Comparison of ENCODE assay signal across 15 cellular contexts in the genomic region with DNA sequence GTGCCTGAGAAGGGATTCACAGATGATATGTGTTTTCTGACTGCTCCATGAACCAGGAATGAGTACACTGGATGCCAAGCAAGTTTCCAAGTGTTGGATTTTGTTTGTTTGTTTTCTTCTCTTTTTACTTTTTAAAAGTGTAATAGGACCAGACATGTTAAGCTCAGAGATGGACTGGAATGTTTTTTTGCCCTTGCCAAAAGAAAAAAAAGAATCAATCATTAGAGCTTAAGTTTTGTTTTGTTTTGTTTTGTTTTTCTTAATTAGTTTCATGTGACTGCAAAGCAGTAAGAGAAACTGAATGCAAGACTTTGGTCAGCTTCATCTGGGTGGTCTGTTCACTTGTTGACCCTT. TPM values are rescaled to one million over a fixed set of nuclear protein-coding genes. Genes with fewer than 3 reads are reported as not detected.
DNase-seq lines count a peak whose midpoint lies in the region; ATAC-seq, FAIRE-seq and TF ChIP-seq lines count a peak whose summit lies in the region.
"Had no signal": no experiment of that assay in that cellular context is flagged by ENCODE, and none has a peak within 500 bp of the region (broad histone marks: within the 10 kb centered on the region; RNA-seq: fewer than 3 reads in every experiment).

No MANE protein-coding gene starts in this region.

- no peak for TF ChIP-seq POLR2A in H1 (IDR thresholded peaks at IDR 0.05; ENCODE audit: control extremely low read depth in 1 of 2, low read depth in 2 of 2, low read length in 2 of 2)

- POLR2A ChIA-PET in OCI-LY7 (lab: Charles Lee) (interaction anchor here (0.6 to 3.6 kb wide), 19 partner anchors 8 to 108 kb away, joined by 3 to 33 read pairs (median 5); partner anchors contain the start of gene CEP68), H1 (lab: Charles Lee; ENCODE audit: partially characterized antibody) (no interaction called here)

- H2BK5ac ChIP-seq in H1 (ENCODE audit: low read depth, low read length), result no peak overlapping the region

- H3K27ac Mint-ChIP-seq in activated T-cell treated with anti-CD3 and anti-CD28 coated beads, Interleukin-2, amount 50 U/mL, for 24 hours, result peak overlapping the region; percentile 89
- H3K27ac Mint-ChIP-seq in stimulated activated naive CD8-positive, alpha-beta T cell treated with anti-CD3 and anti-CD28 coated beads, Interleukin-15, amount 100 ng/mL, for 72 hours, result peak overlapping the region; percentile 97 to 98

- no peak for FAIRE-seq in H1 (lab: Jason Lieb, UNC)

- CTCF ChIA-PET in OCI-LY7 (lab: Charles Lee; ENCODE audit: unreplicated experiment), result interaction anchor here (0.6 to 1.4 kb wide), 2 partner anchors 10 to 298 kb away, joined by 3 read pairs; no protein-coding TSS in a partner anchor
- CTCF ChIA-PET in H1 (lab: Charles Lee; ENCODE audit: partially characterized antibody), result interaction anchor here (0.6 to 2.6 kb wide), 8 partner anchors 8 to 84 kb away, joined by 3 to 9 read pairs (median 4); no protein-coding TSS in a partner anchor

- H3K9me2 ChIP-seq in OCI-LY7 (ENCODE audit: insufficient read depth, low read length), result no peaks in the 10 kb centered on the region

- H3K36me3 ChIP-seq in OCI-LY7 (ENCODE audit: insufficient read depth, low read length) (no peaks in the 10 kb centered on the region), H1 (ENCODE audit: control insufficient read depth in 2 of 4, insufficient read depth in 4 of 4, low read length in 3 of 4) (no peaks in the 10 kb centered on the region), heart right ventricle (no peaks in the 10 kb centered on the region)
- H3K36me3 ChIP-seq: upper lobe of left lung had no signal

- TF ChIP-seq CTCF in OCI-LY7 (conservative IDR thresholded peaks at IDR 0.05; ENCODE audit: low read length), result no peak
- no peak for TF ChIP-seq CTCF in H1 (IDR thresholded peaks at IDR 0.05; ENCODE audit: control extremely low read depth in 1 of 3, insufficient read depth in 1 of 3, low read depth in 1 of 3, low read length in 3 of 3)
- TF ChIP-seq CTCF in heart right ventricle (IDR thresholded peaks at IDR 0.05), result no peak

- no peak overlapping the region for H2BK12ac ChIP-seq in H1 (ENCODE audit: low read depth, low read length)

- no peak overlapping the region for H3K23ac ChIP-seq in H1 (ENCODE audit: insufficient read length)

- no peak for DNase-seq in activated T-cell treated with anti-CD3 and anti-CD28 coated beads, Interleukin-2, amount 50 U/mL, for 24 hours
- DNase-seq in activated T-cell treated with anti-CD3 and anti-CD28 coated beads for 4 hours (no peak), OCI-LY7 (ENCODE audit: low spot score) (no peak), H1 (ENCODE audit: low read depth in 1 of 2, low spot score in 2 of 2) (no peak), posterior cingulate gyrus (no peak), heart right ventricle (no peak)
- DNase-seq in stimulated activated naive CD8-positive, alpha-beta T cell treated with anti-CD3 and anti-CD28 coated beads, Interleukin-15, amount 100 ng/mL, for 72 hours, result no peak
- DNase-seq: ACHN, DMS79 treated with DMSO at 0.1 percent for 48 hours, H9, left cardiac atrium, NCI-H2081 treated with DMSO at 0.1 percent for 48 hours had no signal

- no peak overlapping the region for H3K9ac ChIP-seq in H1 (replicated peaks in 1 of 4; ENCODE audit: extremely low read depth in 1 of 4, low read depth in 3 of 4, low read length in 3 of 4)

- no peak overlapping the region for H3K56ac ChIP-seq in H1 (replicated peaks; ENCODE audit: insufficient read length, low read depth, low read length)

- H3K14ac ChIP-seq in H1 (ENCODE audit: insufficient read length), result no peak overlapping the region

- H3K79me2 ChIP-seq in OCI-LY7 (ENCODE audit: insufficient read depth, low read depth, low read length) (no peaks in the 10 kb centered on the region), H1 (ENCODE audit: control insufficient read depth in 1 of 2, insufficient read depth in 2 of 2, low read length in 2 of 2) (no peaks in the 10 kb centered on the region)

- no peak overlapping the region for H2BK120ac ChIP-seq in H1 (replicated peaks; ENCODE audit: low read depth, low read length)

- no peaks in the 10 kb centered on the region for H3K36me3 Mint-ChIP-seq in activated T-cell treated with anti-CD3 and anti-CD28 coated beads, Interleukin-2, amount 50 U/mL, for 24 hours (ENCODE audit: low read depth)

- no peak overlapping the region for H3K18ac ChIP-seq in H1 (ENCODE audit: extremely low read depth, low read length)

- H2AK5ac ChIP-seq in H1 (ENCODE audit: low read depth, low read length), result 0 out of 2 replicates have a peak overlapping the region, but pooled peaks have one; percentile 28

- H3K79me1 ChIP-seq in H1 (ENCODE audit: low read depth, low read length), result no peaks in the 10 kb centered on the region

- no peak for TF ChIP-seq EP300 in H1 (IDR thresholded peaks at IDR 0.05; ENCODE audit: borderline replicate concordance in 1 of 2, low read depth in 2 of 2, low read length in 2 of 2)

- no peaks in the 10 kb centered on the region for H3K9me3 Mint-ChIP-seq in activated T-cell treated with anti-CD3 and anti-CD28 coated beads, Interleukin-2, amount 50 U/mL, for 24 hours
- H3K9me3 Mint-ChIP-seq in stimulated activated naive CD8-positive, alpha-beta T cell treated with anti-CD3 and anti-CD28 coated beads, Interleukin-15, amount 100 ng/mL, for 72 hours, result no peaks in the 10 kb centered on the region
- H3K9me3 Mint-ChIP-seq: H9 had no signal

- ATAC-seq in stimulated activated naive CD8-positive, alpha-beta T cell treated with anti-CD3 and anti-CD28 coated beads, Interleukin-15, amount 100 ng/mL, for 72 hours, result no peak
- ATAC-seq in GM18868 (IDR thresholded peaks at IDR 0.05; ENCODE audit: unreplicated experiment) (no peak), heart right ventricle (no peak)

- H3K27ac ChIP-seq in OCI-LY7 (ENCODE audit: low read depth, low read length, poor library complexity, severe bottlenecking) (peak overlapping the region; percentile 84), H1 (ENCODE audit: low read depth, low read length) (no peak overlapping the region), heart right ventricle (peak overlapping the region in 1 of 10 donors; percentile 68)

- no peaks in the 10 kb centered on the region for H3K27me3 Mint-ChIP-seq in activated T-cell treated with anti-CD3 and anti-CD28 coated beads, Interleukin-2, amount 50 U/mL, for 24 hours
- peaks cover 5% of the 10 kb centered on the region for H3K27me3 Mint-ChIP-seq in stimulated activated naive CD8-positive, alpha-beta T cell treated with anti-CD3 and anti-CD28 coated beads, Interleukin-15, amount 100 ng/mL, for 72 hours

- H2BK15ac ChIP-seq in H1 (ENCODE audit: low read length), result no peak overlapping the region

- H3K23me2 ChIP-seq in H1 (ENCODE audit: low read depth, low read length), result no peaks in the 10 kb centered on the region

- TSS peak; percentile 96 for BruUV-seq in OCI-LY7 (replicated peaks; lab: Mats Ljungman, UMichigan)

- intact Hi-C loops in OCI-LY7 (cut with micrococcal nuclease; ENCODE audit: unreplicated experiment) (loop anchor here (2.0 kb wide), 1 partner anchor 42 kb away; the partner anchor contains the start of gene SLC1A4), posterior cingulate gyrus (cut with DNase I) (no loop called here), heart right ventricle (cut with DNase I) (no loop called here)

- H4K8ac ChIP-seq in H1 (ENCODE audit: extremely low read depth, insufficient read depth, low read length), result no peak overlapping the region

- H3K4me3 ChIP-seq in OCI-LY7 (ENCODE audit: low read depth, low read length, poor library complexity, severe bottlenecking), result peak overlapping the region; percentile 37
- H3K4me3 ChIP-seq in H1 (ENCODE audit: extremely low read depth in 1 of 4, insufficient read depth in 2 of 4, low read depth in 3 of 4, low read length in 4 of 4), result no peak overlapping the region
- H3K4me3 ChIP-seq in heart right ventricle, result peak overlapping the region in 1 of 10 donors; percentile 12
- H3K4me3 ChIP-seq: upper lobe of left lung had no signal

- H3K27me3 ChIP-seq in H1 (replicated peaks in 1 of 4; ENCODE audit: control insufficient read depth in 3 of 4, extremely low read depth in 1 of 4, insufficient read depth in 3 of 4, low read length in 3 of 4) (no peaks in the 10 kb centered on the region), heart right ventricle (no peaks in the 10 kb centered on the region)
- H3K27me3 ChIP-seq: upper lobe of left lung had no signal

- no peak overlapping the region for H2BK20ac ChIP-seq in H1 (ENCODE audit: low read length)

- peaks cover 30% of the 10 kb centered on the region for H3K4me1 Mint-ChIP-seq in activated T-cell treated with anti-CD3 and anti-CD28 coated beads, Interleukin-2, amount 50 U/mL, for 24 hours (ENCODE audit: low read depth)
- peaks cover 57% of the 10 kb centered on the region for H3K4me1 Mint-ChIP-seq in stimulated activated naive CD8-positive, alpha-beta T cell treated with anti-CD3 and anti-CD28 coated beads, Interleukin-15, amount 100 ng/mL, for 72 hours
- H3K4me1 Mint-ChIP-seq: neural crest cell had no signal

- peaks cover 53% of the 10 kb centered on the region for H3K4me1 ChIP-seq in OCI-LY7 (ENCODE audit: insufficient read depth, low read length, poor library complexity, severe bottlenecking)
- peaks cover 0 to 6% (median 0%) of the 10 kb centered on the region in 4 experiments; a peak in 1 of 7 replicates for H3K4me1 ChIP-seq in H1 (replicated peaks in 1 of 4; ENCODE audit: control insufficient read depth in 3 of 4, insufficient read depth in 4 of 4, low read length in 3 of 4)
- H3K4me1 ChIP-seq in heart right ventricle, result peaks cover 0 to 36% (median 0%) of the 10 kb centered on the region in 9 donors

- no peak overlapping the region for H4K91ac ChIP-seq in H1 (replicated peaks; ENCODE audit: insufficient read length, low read length)

- H2AFZ ChIP-seq in OCI-LY7 (ENCODE audit: low read length), result peak overlapping the region; percentile 70; the same call in 1 of the 2 replicates
- H2AFZ ChIP-seq in H1 (ENCODE audit: low read length), result no peak overlapping the region

- H3K9me3 ChIP-seq in OCI-LY7 (ENCODE audit: low read length) (no peaks in the 10 kb centered on the region), H1 (ENCODE audit: insufficient read depth in 2 of 2, low read depth in 1 of 2, low read length in 1 of 2) (no peaks in the 10 kb centered on the region), heart right ventricle (no peaks in the 10 kb centered on the region)
- H3K9me3 ChIP-seq: upper lobe of left lung had no signal

- no peak for TF ChIP-seq RAD21 in H1 (IDR thresholded peaks at IDR 0.05 in 1 of 2, conservative IDR thresholded peaks at IDR 0.05 in 1 of 2; ENCODE audit: low read depth in 2 of 2, low read length in 2 of 2)

- no peak overlapping the region for H3K4ac ChIP-seq in H1 (replicated peaks; ENCODE audit: insufficient read length, low read depth, low read length)

- H3K4me2 ChIP-seq in OCI-LY7 (ENCODE audit: low read length), result peak overlapping the region; percentile 72
- H3K4me2 ChIP-seq in H1 (ENCODE audit: insufficient read depth in 1 of 2, low read depth in 2 of 2, low read length in 2 of 2), result no peak overlapping the region

- peak overlapping the region; percentile 61 for H3K4me3 Mint-ChIP-seq in activated T-cell treated with anti-CD3 and anti-CD28 coated beads, Interleukin-2, amount 50 U/mL, for 24 hours
- peak overlapping the region; percentile 79 to 81 for H3K4me3 Mint-ChIP-seq in stimulated activated naive CD8-positive, alpha-beta T cell treated with anti-CD3 and anti-CD28 coated beads, Interleukin-15, amount 100 ng/mL, for 72 hours
- H3K4me3 Mint-ChIP-seq: H9, neural crest cell had no signal

- H4K5ac ChIP-seq in H1 (ENCODE audit: insufficient read length, low read depth, low read length), result no peak overlapping the region

- H4K20me1 ChIP-seq in OCI-LY7 (ENCODE audit: insufficient read depth, low read length), result no peaks in the 10 kb centered on the region
- no peaks in the 10 kb centered on the region for H4K20me1 ChIP-seq in H1 (replicated peaks in 1 of 2; ENCODE audit: control insufficient read depth in 1 of 2, insufficient read depth in 2 of 2, low read length in 2 of 2)

RNA-seq across cellular contexts. Expression of gene SLC1A4, which starts 42.5 kb away (rescaled TPM):
- 17.2 and 20.6 TPM in 2 replicates for total RNA-seq in OCI-LY7 (2014; rRNA removed; shearing (Covaris generic))
- total RNA-seq in OCI-LY7 (2022) (27.7 and 31.1 TPM in 2 replicates), heart right ventricle (10 to 100 TPM in 6 of 10 donors, 1 to 10 TPM in 4; 3.5 to 18.7 (median 11.3) TPM)
- 0.57 and 0.86 TPM in 2 replicates for total RNA-seq in H1 (2021; fragmentation: NEBNext Ultra II Directional; extraction: Animal tissue kit (Norgen Biotek cat#: 25700))
- polyA plus RNA-seq in H1 (2011; rRNA removed) (0.44 and 0.71 TPM in 2 replicates), heart right ventricle (10 to 100 TPM in 1 of 2 donors, 1 to 10 TPM in 1; 2.1 to 14.2 TPM)
- polyA plus RNA-seq in H1 (2011; cell fraction: cytosol; rRNA removed), result 0.54 TPM
- polyA plus RNA-seq in H1 (2011; cell fraction: nucleus; rRNA removed), result 0.93 TPM
- polyA plus RNA-seq in H1 (2012, experiment 1 of 2), result 0.47 to 0.60 TPM (median 0.50 TPM) in 4 replicates
- 0.39 TPM for polyA plus RNA-seq in H1 (2012, experiment 2 of 2)
- polyA plus RNA-seq in H1 (2013, experiment 1 of 2), result 0.30 TPM
- polyA plus RNA-seq in H1 (2013, experiment 2 of 2), result 0.28 TPM
- polyA minus RNA-seq in H1 (2011; rRNA and poly(A)+ RNA removed), result 0.76 and 0.85 TPM in 2 replicates
- 0.37 TPM for polyA minus RNA-seq in H1 (2011; cell fraction: cytosol; rRNA and poly(A)+ RNA removed)
- polyA minus RNA-seq in H1 (2011; cell fraction: nucleus; rRNA and poly(A)+ RNA removed), result 1.1 TPM
